In genomic region chr3:176967525-176967924, GRCh38 we compare ENCODE assay signal across 20 cellular contexts.
DNase-seq lines count a peak whose midpoint lies in the region; ATAC-seq and TF ChIP-seq lines count a peak whose summit lies in the region.
"Had no signal": no experiment of that assay in that cellular context is flagged by ENCODE, and none has a peak within 500 bp of the region (broad histone marks: within the 10 kb centered on the region; RNA-seq: fewer than 3 reads in every experiment).

No MANE protein-coding gene starts in this region.

- no peaks in the 10 kb centered on the region for H3K36me3 ChIP-seq in IMR-90 (ENCODE audit: control insufficient read depth, insufficient read depth, low read length)

- H4K8ac ChIP-seq in IMR-90 (ENCODE audit: low read depth in 2 of 2, low read length in 2 of 2) = no peak overlapping the region

- in situ Hi-C loops in IMR-90 (cut with MboI; ENCODE audit: low sequenced_read_pairs) (no loop called here), ACHN (cut with HindIII; ENCODE audit: low pct_ligation_motif_present, low pct_unique_long_range_greater_than_20kb, low sequenced_read_pairs) (no loop called here)

- no peaks in the 10 kb centered on the region for H3K79me1 ChIP-seq in IMR-90 (ENCODE audit: low read depth in 1 of 2, low read length in 2 of 2)

- DNase-seq in AG10803 (ENCODE audit: low read depth) = peak; percentile 18
- DNase-seq in IMR-90 = peak; percentile 22
- peak; percentile 4 for DNase-seq in RWPE1 (ENCODE audit: low spot score)
- peak; percentile 14 for DNase-seq in fibroblast of villous mesenchyme (ENCODE audit: low read depth)
- no peak for DNase-seq in activated T-helper 2 cell treated with anti-CD3 and anti-CD28 coated beads, Interferon-gamma antibody, Interleukin-2, Interleukin-4, amounts not matched to agents 10 μg/mL and 5 μg/mL and 100 μg/mL, durations not matched to agents 14 hours and 24 hours and 36 hours (ENCODE audit: low spot score)
- no peak for DNase-seq in 8988T
- DNase-seq in ACHN = no peak
- DNase-seq: CD4-positive, CD25-positive, alpha-beta regulatory T cell; DMS53; GDM1; GM23248; Karpas-422; NCI-H1436 treated with DMSO at 0.1 percent for 48 hours; NCI-H2227 treated with DMSO at 0.1 percent for 48 hours; NCI-H526 treated with DMSO at 0.1 percent for 48 hours; SHP77 treated with DMSO at 0.1 percent for 48 hours had no signal

- peak; percentile 56; the same call in 1 of the 2 replicates for ATAC-seq in IMR-90 (ENCODE audit: low read depth)
- no peak for ATAC-seq in HG02840 (IDR thresholded peaks at IDR 0.05; ENCODE audit: low FRiP score, unreplicated experiment)
- ATAC-seq: HepG2, Panc1 had no signal

- peaks cover 1% of the 10 kb centered on the region; the same call in 1 of the 2 replicates for H3K27me3 ChIP-seq in IMR-90 (ENCODE audit: control insufficient read depth, insufficient read depth, low read length)

- H2AK5ac ChIP-seq in IMR-90 (ENCODE audit: low read depth, low read length) = no peak overlapping the region

- no peak overlapping the region for H2BK20ac ChIP-seq in IMR-90 (ENCODE audit: low read depth, low read length)

- no peak overlapping the region for H3K27ac ChIP-seq in IMR-90 (ENCODE audit: insufficient read depth, low read length)
- no peak overlapping the region for H3K27ac ChIP-seq in RWPE1
- H3K27ac ChIP-seq: A549, GM23248 had no signal

- H3K9ac ChIP-seq in IMR-90 (ENCODE audit: low read depth, low read length) = no peak overlapping the region
- H3K9ac ChIP-seq: GM23248 had no signal

- TF ChIP-seq RAD21 in IMR-90 (IDR thresholded peaks at IDR 0.05; ENCODE audit: low read length) = no peak

- no peak overlapping the region for H3K27ac Mint-ChIP-seq in activated T-helper 2 cell treated with anti-CD3 and anti-CD28 coated beads, Interferon-gamma antibody, Interleukin-2, Interleukin-4, amounts not matched to agents 10 μg/mL and 5 μg/mL and 100 μg/mL, durations not matched to agents 14 hours and 24 hours and 36 hours
- H3K27ac Mint-ChIP-seq: CD4-positive, CD25-positive, alpha-beta regulatory T cell had no signal

- H3K4me1 ChIP-seq in IMR-90 (ENCODE audit: control insufficient read depth, insufficient read depth, low read length) = peaks cover 4% of the 10 kb centered on the region; the same call in 1 of the 2 replicates
- H3K4me1 ChIP-seq: A549 had no signal

- H4K91ac ChIP-seq in IMR-90 (ENCODE audit: insufficient read depth, low read depth, low read length) = no peak overlapping the region

- no peaks in the 10 kb centered on the region for H3K9me3 Mint-ChIP-seq in activated T-helper 2 cell treated with anti-CD3 and anti-CD28 coated beads, Interferon-gamma antibody, Interleukin-2, Interleukin-4, amounts not matched to agents 10 μg/mL and 5 μg/mL and 100 μg/mL, durations not matched to agents 14 hours and 24 hours and 36 hours
- H3K9me3 Mint-ChIP-seq: CD4-positive, CD25-positive, alpha-beta regulatory T cell had no signal

- WGBS in IMR-90 (ENCODE audit: extremely low coverage in 2 of 2, insufficient read length in 1 of 2), 2 experiments = no CpG with 5 or more reads among the region's 2 CpGs

- no peak overlapping the region for H3K56ac ChIP-seq in IMR-90 (ENCODE audit: extremely low read depth, insufficient read depth, low read length)

- H4K5ac ChIP-seq in IMR-90 (ENCODE audit: low read depth, low read length) = no peak overlapping the region

- CTCF ChIA-PET in IMR-90 (lab: Yijun Ruan, JAX) (no interaction called here), RWPE1 (lab: Yijun Ruan, JAX) (interaction anchor here (1.1 kb wide), 1 partner anchor 10 kb away, joined by 3 read pairs; no protein-coding TSS in a partner anchor)

- BruUV-seq in IMR-90 (replicated peaks; lab: Mats Ljungman, UMichigan) = no TSS peak

- no peaks in the 10 kb centered on the region for H3K9me3 ChIP-seq in IMR-90 (ENCODE audit: control insufficient read depth, insufficient read depth, low read length)
- H3K9me3 ChIP-seq: A549 had no signal

- peaks cover 8% of the 10 kb centered on the region for H3K4me1 Mint-ChIP-seq in activated T-helper 2 cell treated with anti-CD3 and anti-CD28 coated beads, Interferon-gamma antibody, Interleukin-2, Interleukin-4, amounts not matched to agents 10 μg/mL and 5 μg/mL and 100 μg/mL, durations not matched to agents 14 hours and 24 hours and 36 hours (ENCODE audit: low read depth)

- no peak overlapping the region for H3K4me3 Mint-ChIP-seq in activated T-helper 2 cell treated with anti-CD3 and anti-CD28 coated beads, Interferon-gamma antibody, Interleukin-2, Interleukin-4, amounts not matched to agents 10 μg/mL and 5 μg/mL and 100 μg/mL, durations not matched to agents 14 hours and 24 hours and 36 hours (ENCODE audit: low read depth)
- H3K4me3 Mint-ChIP-seq: CD4-positive, CD25-positive, alpha-beta regulatory T cell had no signal

- dilution Hi-C loops in IMR-90 (cut with HindIII; ENCODE audit: low sequenced_read_pairs, unreplicated experiment) = no loop called here

- H3K9me1 ChIP-seq in IMR-90 (ENCODE audit: insufficient read depth, low read length) = no peaks in the 10 kb centered on the region

- no peak overlapping the region for H3K23ac ChIP-seq in IMR-90 (ENCODE audit: low read depth, low read length)

- TF ChIP-seq POLR2A in IMR-90 (IDR thresholded peaks at IDR 0.05; ENCODE audit: low read depth, low read length) = no peak

- POLR2A ChIA-PET in IMR-90 (lab: Charles Lee; ENCODE audit: unreplicated experiment) (no interaction called here), RWPE1 (lab: Yijun Ruan, JAX; ENCODE audit: low non-redundant PET) (no interaction called here)

- H3K18ac ChIP-seq in IMR-90 (ENCODE audit: low read depth, low read length) = no peak overlapping the region

- peaks cover 1% of the 10 kb centered on the region for H3K27me3 Mint-ChIP-seq in activated T-helper 2 cell treated with anti-CD3 and anti-CD28 coated beads, Interferon-gamma antibody, Interleukin-2, Interleukin-4, amounts not matched to agents 10 μg/mL and 5 μg/mL and 100 μg/mL, durations not matched to agents 14 hours and 24 hours and 36 hours (ENCODE audit: low read depth)
- H3K27me3 Mint-ChIP-seq: CD4-positive, CD25-positive, alpha-beta regulatory T cell had no signal

- intact Hi-C loops in IMR-90 (cut with micrococcal nuclease) = no loop called here
- intact Hi-C loops in activated T-helper 2 cell treated with anti-CD3 and anti-CD28 coated beads, Interferon-gamma antibody, Interleukin-2, Interleukin-4, amounts not matched to agents 10 μg/mL and 5 μg/mL and 100 μg/mL, durations not matched to agents 14 hours and 24 hours and 36 hours (cut with micrococcal nuclease) = no loop called here

- no peak overlapping the region for H2AFZ ChIP-seq in IMR-90 (replicated peaks; ENCODE audit: low read length, poor library complexity)
- H2AFZ ChIP-seq: GM23248 had no signal

- no peak overlapping the region for H3K4me2 ChIP-seq in IMR-90 (ENCODE audit: low read depth, low read length)
- H3K4me2 ChIP-seq: A549 had no signal

- H4K20me1 ChIP-seq in IMR-90 (ENCODE audit: insufficient read depth, low read length) = no peaks in the 10 kb centered on the region

- H3K4ac ChIP-seq in IMR-90 (ENCODE audit: low read depth, low read length) = no peak overlapping the region

- no peak overlapping the region for H3K4me3 ChIP-seq in AG10803 (ENCODE audit: low read length)
- H3K4me3 ChIP-seq in IMR-90 (ENCODE audit: insufficient read depth, low read depth, low read length) = no peak overlapping the region
- no peak overlapping the region for H3K4me3 ChIP-seq in fibroblast of villous mesenchyme (ENCODE audit: low read depth, low read length)
- H3K4me3 ChIP-seq: A549, GM23248 had no signal

- no peak overlapping the region for H2AK9ac ChIP-seq in IMR-90 (replicated peaks; ENCODE audit: low read depth, low read length, poor library complexity)

- H3K36me3 Mint-ChIP-seq in activated T-helper 2 cell treated with anti-CD3 and anti-CD28 coated beads, Interferon-gamma antibody, Interleukin-2, Interleukin-4, amounts not matched to agents 10 μg/mL and 5 μg/mL and 100 μg/mL, durations not matched to agents 14 hours and 24 hours and 36 hours (ENCODE audit: low read depth) = no peaks in the 10 kb centered on the region
- H3K36me3 Mint-ChIP-seq: CD4-positive, CD25-positive, alpha-beta regulatory T cell had no signal

- H2BK120ac ChIP-seq in IMR-90 (ENCODE audit: low read depth, low read length) = no peak overlapping the region

- no peak overlapping the region for H3K14ac ChIP-seq in IMR-90 (replicated peaks; ENCODE audit: low read depth, low read length)

- no peak overlapping the region for H2BK5ac ChIP-seq in IMR-90 (ENCODE audit: low read depth, low read length, poor library complexity, severe bottlenecking)

- TF ChIP-seq CTCF in AG10803 (conservative IDR thresholded peaks at IDR 0.05; ENCODE audit: low read length) = no peak
- no peak for TF ChIP-seq CTCF in IMR-90 (conservative IDR thresholded peaks at IDR 0.05; ENCODE audit: low read depth, low read length)
- no peak for TF ChIP-seq CTCF in RWPE1 (conservative IDR thresholded peaks at IDR 0.05; ENCODE audit: low read depth)
- TF ChIP-seq CTCF in fibroblast of villous mesenchyme (IDR thresholded peaks at IDR 0.05; ENCODE audit: insufficient read depth, low read depth, low read length) = no peak

- no peak overlapping the region for H2BK15ac ChIP-seq in IMR-90 (ENCODE audit: low read depth, low read length)

TF ChIP-seq in IMR-90, 13 proteins besides CTCF, POLR2A, EP300 and RAD21:
- TF ChIP-seq CEBPB (IDR thresholded peaks at IDR 0.05; ENCODE audit: low read depth, low read length) (no peak), FOS (IDR thresholded peaks at IDR 0.05; ENCODE audit: low read depth, low read length) (no peak), RFX5 (IDR thresholded peaks at IDR 0.05; ENCODE audit: low read depth, low read length) (no peak), BHLHE40 (IDR thresholded peaks at IDR 0.05; ENCODE audit: low read depth, low read length) (no peak), SMC3 (IDR thresholded peaks at IDR 0.05; ENCODE audit: low read depth, low read length) (no peak), RCOR1 (IDR thresholded peaks at IDR 0.05; ENCODE audit: insufficient replicate concordance, low read length) (no peak), MXI1 (IDR thresholded peaks at IDR 0.05; ENCODE audit: borderline replicate concordance, low read depth, low read length) (no peak), MAFK (IDR thresholded peaks at IDR 0.05; ENCODE audit: low read depth, low read length) (no peak), NFE2L2 (IDR thresholded peaks at IDR 0.05; ENCODE audit: low read depth, low read length) (no peak), USF2 (IDR thresholded peaks at IDR 0.05; ENCODE audit: low read depth, low read length) (no peak)

Comparison
In these comparisons a context has a peak if more than half of its experiments do, and no peak if none do; other contexts are left out.
1. DNase-seq: peak in AG10803 (single experiment), IMR-90 (single experiment), RWPE1 (single experiment) and fibroblast of villous mesenchyme (single experiment); none in activated T-helper 2 cell treated with anti-CD3 and anti-CD28 coated beads, Interferon-gamma antibody, Interleukin-2, Interleukin-4, amounts not matched to agents 10 μg/mL and 5 μg/mL and 100 μg/mL, durations not matched to agents 14 hours and 24 hours and 36 hours (single experiment), 8988T (single experiment) and ACHN (single experiment).